ENCODE assay signal across 1 cellular context in the genomic region with DNA sequence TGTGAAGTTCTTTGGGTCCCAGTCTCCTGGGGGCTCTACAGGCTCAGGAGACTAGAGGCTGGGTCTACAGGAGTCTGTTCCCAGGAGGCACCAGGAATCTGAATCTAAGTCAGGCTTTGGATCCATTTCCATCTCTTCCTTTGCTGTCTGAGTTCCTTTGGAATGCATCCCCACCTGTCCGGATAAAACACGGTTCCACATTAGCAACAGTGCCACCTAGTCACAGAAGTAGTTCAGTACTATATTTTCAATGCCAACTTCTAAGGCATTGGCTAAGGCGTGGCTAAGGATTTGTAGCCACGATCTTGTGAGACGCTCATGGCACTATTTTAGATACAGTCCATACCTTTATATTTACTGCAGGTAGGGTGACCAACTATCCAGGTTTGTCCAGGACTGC.
A peak's percentile ranks its signal among the peaks of the same experiment; 100 is the strongest.
TF ChIP-seq lines count a peak whose summit lies in the region.

No MANE protein-coding gene starts in this region.

TF ChIP-seq in HepG2, 621 proteins besides CTCF, POLR2A, EP300 and RAD21:
- no peak for TF ChIP-seq HOXD1 (CRISPR knock-in tag; IDR thresholded peaks at IDR 0.05)
- no peak for TF ChIP-seq NFATC3 (CRISPR knock-in tag; IDR thresholded peaks at IDR 0.05)
- TF ChIP-seq ZNF432 (CRISPR knock-in tag; IDR thresholded peaks at IDR 0.05; ENCODE audit: borderline replicate concordance) = no peak
- no peak for TF ChIP-seq ZNF570 (CRISPR knock-in tag; IDR thresholded peaks at IDR 0.05; ENCODE audit: borderline replicate concordance)
- TF ChIP-seq SMC3 (IDR thresholded peaks at IDR 0.05; ENCODE audit: low read length) = 0 out of 2 replicates have a peak, but pooled peaks have one; percentile 2
- peak; percentile 58 for TF ChIP-seq STAG1 (CRISPR knock-in tag; IDR thresholded peaks at IDR 0.05)
- TF ChIP-seq MYPOP (CRISPR knock-in tag; IDR thresholded peaks at IDR 0.05) = no peak
- no peak for TF ChIP-seq ZNF550 (CRISPR knock-in tag; IDR thresholded peaks at IDR 0.05; ENCODE audit: borderline replicate concordance)
- TF ChIP-seq, protein P1, sequence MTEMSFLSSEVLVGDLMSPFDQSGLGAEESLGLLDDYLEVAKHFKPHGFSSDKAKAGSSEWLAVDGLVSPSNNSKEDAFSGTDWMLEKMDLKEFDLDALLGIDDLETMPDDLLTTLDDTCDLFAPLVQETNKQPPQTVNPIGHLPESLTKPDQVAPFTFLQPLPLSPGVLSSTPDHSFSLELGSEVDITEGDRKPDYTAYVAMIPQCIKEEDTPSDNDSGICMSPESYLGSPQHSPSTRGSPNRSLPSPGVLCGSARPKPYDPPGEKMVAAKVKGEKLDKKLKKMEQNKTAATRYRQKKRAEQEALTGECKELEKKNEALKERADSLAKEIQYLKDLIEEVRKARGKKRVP (CRISPR knock-in tag; IDR thresholded peaks at IDR 0.05) = no peak
- TF ChIP-seq NCOA2 (CRISPR knock-in tag; IDR thresholded peaks at IDR 0.05) = no peak
- TF ChIP-seq KLF16 (CRISPR knock-in tag; IDR thresholded peaks at IDR 0.05) = no peak
- no peak for TF ChIP-seq ZNF260 (CRISPR knock-in tag; IDR thresholded peaks at IDR 0.05; ENCODE audit: borderline replicate concordance, low read depth)
